20 cellular contexts compared by ENCODE assay signal in the genomic region with DNA sequence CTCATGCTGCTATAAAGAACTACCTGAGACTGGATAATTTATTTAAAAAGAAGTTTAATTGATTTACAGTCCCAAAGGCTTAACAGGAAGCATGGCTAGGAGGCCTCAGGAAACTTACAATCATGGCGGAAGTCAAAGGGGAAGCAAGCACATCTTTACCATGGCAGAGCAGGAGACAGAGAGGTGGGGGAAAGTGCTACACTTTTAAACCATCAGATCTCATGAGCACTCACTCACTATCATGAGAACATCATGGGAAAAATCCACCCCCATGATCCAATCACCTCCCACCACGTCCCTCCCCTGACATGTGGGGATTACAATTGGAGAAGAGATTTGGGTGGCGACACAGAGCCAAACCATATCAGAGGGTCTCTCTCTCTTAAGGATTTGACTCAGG.
DNase-seq lines count a peak whose midpoint lies in the region; ATAC-seq and TF ChIP-seq lines count a peak whose summit lies in the region.
"Had no signal": no experiment of that assay in that cellular context is flagged by ENCODE, and none has a peak within 500 bp of the region (broad histone marks: within the 10 kb centered on the region; RNA-seq: fewer than 3 reads in every experiment).

No MANE protein-coding gene starts in this region.

- H3K4me1 ChIP-seq in left ventricle myocardium inferior, result no peaks in the 10 kb centered on the region
- H3K4me1 ChIP-seq: A549; BLaER1 treated with 17β-estradiol and CSF1 and Interleukin-3, amounts not matched to agents 10 nM and 100 nM had no signal

- no peak for ATAC-seq in left ventricle myocardium superior
- no peak for ATAC-seq in sciatic nerve
- ATAC-seq: CD8-positive, alpha-beta T cell; GM12878 had no signal

- DNase-seq in left ventricle myocardium inferior, result no peak
- no peak for DNase-seq in left ventricle myocardium superior
- DNase-seq in dermis microvascular lymphatic vessel endothelial cell (ENCODE audit: low read depth in 2 of 2), result peak; percentile 18 to 59
- DNase-seq in sciatic nerve (ENCODE audit: low spot score), result peak; percentile 5
- DNase-seq in NCI-H446 treated with DMSO at 0.1 percent for 48 hours (lab: John Stamatoyannopoulos, UW), result no peak
- DNase-seq in activated CD4-positive, CD25-positive, alpha-beta regulatory T cell (lab: John Stamatoyannopoulos, UW), result no peak
- DNase-seq: AML-193; CD4-positive, alpha-beta T cell; CD8-positive, alpha-beta T cell; DMS 273 treated with DMSO at 0.1 percent for 48 hours; DMS153; DMS79; DND-41; EL; GDM1 had no signal

- TF ChIP-seq CTCF in left ventricle myocardium inferior (IDR thresholded peaks at IDR 0.05; ENCODE audit: borderline replicate concordance), result no peak

- H3K27ac ChIP-seq in left ventricle myocardium inferior (replicated peaks), result peak overlapping the region; percentile 6
- H3K27ac ChIP-seq: 22Rv1; A549; BLaER1 treated with 17β-estradiol and CSF1 and Interleukin-3, amounts not matched to agents 10 nM and 100 nM; C4-2B had no signal

- H3K27me3 ChIP-seq in left ventricle myocardium inferior (ENCODE audit: low read depth), result no peaks in the 10 kb centered on the region
- H3K27me3 ChIP-seq: BLaER1 treated with 17β-estradiol and CSF1 and Interleukin-3, amounts not matched to agents 10 nM and 100 nM had no signal

- no peaks in the 10 kb centered on the region for H3K9me3 ChIP-seq in left ventricle myocardium inferior (replicated peaks)
- H3K9me3 ChIP-seq: A549 had no signal

- intact Hi-C loops in left ventricle myocardium inferior (cut with micrococcal nuclease) (no loop called here), left ventricle myocardium superior (cut with micrococcal nuclease) (no loop called here), sciatic nerve (cut with DNase I) (no loop called here)

- H3K4me3 ChIP-seq in left ventricle myocardium inferior, result no peak overlapping the region
- H3K4me3 ChIP-seq: A549; BLaER1 treated with 17β-estradiol and CSF1 and Interleukin-3, amounts not matched to agents 10 nM and 100 nM; GM12878 had no signal

- no peaks in the 10 kb centered on the region for H3K36me3 ChIP-seq in left ventricle myocardium inferior
- H3K36me3 ChIP-seq: BLaER1 treated with 17β-estradiol and CSF1 and Interleukin-3, amounts not matched to agents 10 nM and 100 nM had no signal

Comparison
In these comparisons a context has a peak if more than half of its experiments do, and no peak if none do; other contexts are left out.
1. DNase-seq: peak in dermis microvascular lymphatic vessel endothelial cell (2 of 2) and sciatic nerve (single experiment); none in left ventricle myocardium inferior (single experiment), left ventricle myocardium superior (single experiment), NCI-H446 treated with DMSO at 0.1 percent for 48 hours (single experiment) and activated CD4-positive, CD25-positive, alpha-beta regulatory T cell (0 of 4).